ENCODE assay signal across 23 cellular contexts in genomic region chr12:15707516-15708199, GRCh38.
"Had no signal": no experiment of that assay in that cellular context is flagged by ENCODE, and none has a peak within 500 bp of the region (broad histone marks: within the 10 kb centered on the region; RNA-seq: fewer than 3 reads in every experiment).

No MANE protein-coding gene starts in this region.

- DNase-seq: activated CD4-positive, alpha-beta memory T cell treated with anti-CD3 and anti-CD28 coated beads for 36 hours; activated CD4-positive, alpha-beta T cell treated with anti-CD3 and anti-CD28 coated beads, Interleukin-2, amount 10 ng/mL, durations not matched to agents 7 days and 5 days; activated CD4-positive, CD25-positive, alpha-beta regulatory T cell; activated CD8-positive, alpha-beta memory T cell treated with anti-CD3 and anti-CD28 coated beads for 24 hours; activated naive CD4-positive, alpha-beta T cell treated with anti-CD3 and anti-CD28 coated beads, Interleukin-2, amount 50 U/mL, for 16 hours; activated naive CD8-positive, alpha-beta T cell treated with anti-CD3 and anti-CD28 coated beads, Interleukin-2, amount 10 ng/mL, durations not matched to agents 7 days and 5 days; activated T-cell treated with anti-CD3 and anti-CD28 coated beads for 4 hours; adrenal gland; anterior cingulate cortex; caudate nucleus; Karpas-422; NCI-H1092; NCI-H1417; NCI-H1930; NCI-H2171 treated with DMSO at 0.1 percent for 48 hours; NCI-H226; NCI-H526; NCI-H774; SIG-M5; T-cell had no signal

- H3K27me3 Mint-ChIP-seq: T-cell had no signal

- H3K36me3 ChIP-seq: adrenal gland, breast epithelium had no signal

- H3K36me3 Mint-ChIP-seq: activated CD4-positive, alpha-beta memory T cell treated with anti-CD3 and anti-CD28 coated beads for 36 hours; T-cell had no signal

- H3K27ac ChIP-seq: adrenal gland, breast epithelium, SK-N-MC, VCaP had no signal

- H3K4me1 Mint-ChIP-seq: activated CD4-positive, alpha-beta T cell treated with anti-CD3 and anti-CD28 coated beads, Interleukin-2, amount 10 ng/mL, durations not matched to agents 7 days and 5 days; T-cell had no signal

- H3K4me3 ChIP-seq: adrenal gland, breast epithelium, SK-N-MC had no signal

- H3K9me3 Mint-ChIP-seq: activated CD4-positive, alpha-beta memory T cell treated with anti-CD3 and anti-CD28 coated beads for 36 hours; activated CD4-positive, alpha-beta T cell treated with anti-CD3 and anti-CD28 coated beads, Interleukin-2, amount 10 ng/mL, durations not matched to agents 7 days and 5 days; activated naive CD8-positive, alpha-beta T cell treated with anti-CD3 and anti-CD28 coated beads, Interleukin-2, amount 10 ng/mL, durations not matched to agents 7 days and 5 days; T-cell had no signal

- H3K27me3 ChIP-seq: adrenal gland, breast epithelium had no signal

- H3K4me1 ChIP-seq: adrenal gland, breast epithelium had no signal

- H3K4me3 Mint-ChIP-seq: activated CD4-positive, alpha-beta memory T cell treated with anti-CD3 and anti-CD28 coated beads for 36 hours; activated CD4-positive, alpha-beta T cell treated with anti-CD3 and anti-CD28 coated beads, Interleukin-2, amount 10 ng/mL, durations not matched to agents 7 days and 5 days; activated naive CD8-positive, alpha-beta T cell treated with anti-CD3 and anti-CD28 coated beads, Interleukin-2, amount 10 ng/mL, durations not matched to agents 7 days and 5 days; T-cell had no signal

- ATAC-seq: T-cell had no signal

- H3K9me3 ChIP-seq: adrenal gland, breast epithelium had no signal

- H3K27ac Mint-ChIP-seq: activated CD4-positive, alpha-beta memory T cell treated with anti-CD3 and anti-CD28 coated beads for 36 hours; activated CD4-positive, alpha-beta T cell treated with anti-CD3 and anti-CD28 coated beads, Interleukin-2, amount 10 ng/mL, durations not matched to agents 7 days and 5 days; activated naive CD8-positive, alpha-beta T cell treated with anti-CD3 and anti-CD28 coated beads, Interleukin-2, amount 10 ng/mL, durations not matched to agents 7 days and 5 days had no signal
